ENCODE assay signal across 17 cellular contexts in the genomic region with DNA sequence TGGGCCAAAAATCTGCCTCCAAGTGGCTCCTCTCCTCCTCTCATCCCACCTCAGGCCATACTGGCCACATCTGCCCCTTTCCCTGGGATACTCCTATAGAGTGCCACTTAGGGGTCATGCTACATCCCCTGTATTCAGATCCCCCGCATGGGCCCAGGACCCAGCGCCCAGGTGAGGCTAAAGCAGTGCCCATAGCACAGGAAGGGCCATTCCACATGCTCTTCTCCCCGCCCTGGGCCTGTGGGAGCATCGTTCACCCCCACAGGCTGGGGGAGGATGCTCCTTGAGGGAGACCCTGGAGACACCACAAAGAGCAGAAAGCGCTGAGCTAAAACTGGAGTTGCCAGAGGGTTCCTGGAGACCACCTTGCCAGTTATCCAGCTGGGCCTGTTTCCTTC. TPM values are rescaled to one million over a fixed set of nuclear protein-coding genes. Genes with fewer than 3 reads are reported as not detected.
DNase-seq lines count a peak whose midpoint lies in the region; ATAC-seq and TF ChIP-seq lines count a peak whose summit lies in the region.
"Had no signal": no experiment of that assay in that cellular context is flagged by ENCODE, and none has a peak within 500 bp of the region (broad histone marks: within the 10 kb centered on the region; RNA-seq: fewer than 3 reads in every experiment).

No MANE protein-coding gene starts in this region.

- no peak overlapping the region for H2AFZ ChIP-seq in smooth muscle cell (ENCODE audit: low read depth)

- H3K9me3 ChIP-seq in right cardiac atrium (ENCODE audit: control insufficient read depth, low read length): no peaks in the 10 kb centered on the region
- no peaks in the 10 kb centered on the region for H3K9me3 ChIP-seq in body of pancreas
- H3K9me3 ChIP-seq in smooth muscle cell (replicated peaks; ENCODE audit: low read depth): no peaks in the 10 kb centered on the region

- H3K27ac ChIP-seq in right cardiac atrium (ENCODE audit: low read length) (peak overlapping the region; percentile 13), body of pancreas (peak overlapping the region; percentile 21 to 63 (median 48)), smooth muscle cell (ENCODE audit: low read depth) (peak overlapping the region; percentile 5)

- H3K27ac Mint-ChIP-seq in osteocyte (ENCODE audit: unreplicated experiment): no peak overlapping the region

- H3K27me3 ChIP-seq in right cardiac atrium (ENCODE audit: control insufficient read depth, insufficient read depth): no peaks in the 10 kb centered on the region
- H3K27me3 ChIP-seq in body of pancreas: no peaks in the 10 kb centered on the region
- no peaks in the 10 kb centered on the region for H3K27me3 ChIP-seq in smooth muscle cell (ENCODE audit: low read depth)

- peaks cover 18% of the 10 kb centered on the region for H3K79me2 ChIP-seq in smooth muscle cell (ENCODE audit: low read depth)

- H3K36me3 Mint-ChIP-seq in osteocyte (ENCODE audit: unreplicated experiment): peaks cover 26% of the 10 kb centered on the region

- no peak for ATAC-seq in right cardiac atrium
- ATAC-seq in left ventricle myocardium superior: no peak
- no peak for ATAC-seq in body of pancreas
- ATAC-seq in GM18861 (IDR thresholded peaks at IDR 0.05; ENCODE audit: unreplicated experiment): no peak

- DNase-seq in right cardiac atrium (peak in 1 of 3 donors; percentile 13), left ventricle myocardium superior (no peak), body of pancreas (no peak), smooth muscle cell (lab: John Stamatoyannopoulos, UW; ENCODE audit: unreplicated experiment) (no peak), iPS-NIHi7 (ENCODE audit: extremely low spot score) (no peak), osteocyte (ENCODE audit: extremely low spot score, unreplicated experiment) (no peak)
- DNase-seq: CD8-positive, alpha-beta memory T cell; DMS53; EL; Kasumi-1; MM.1S; NCI-H1092; NCI-H1436 treated with DMSO at 0.1 percent for 48 hours; NCI-H2029; NCI-H345; NCI-H524 treated with DMSO at 0.1 percent for 48 hours had no signal

- H3K9ac ChIP-seq in smooth muscle cell (ENCODE audit: low read depth): no peak overlapping the region

- WGBS in right cardiac atrium: 95% methylated on average over 5 of the region's 5 CpGs
- WGBS in body of pancreas, 2 donors: 92% methylated on average over 3 to 5 of the region's 5 CpGs
- 94% methylated on average over 5 of the region's 5 CpGs for WGBS in smooth muscle cell (ENCODE audit: low lambda C conversion rate)

- H3K4me3 Mint-ChIP-seq in osteocyte (ENCODE audit: unreplicated experiment): no peak overlapping the region
- H3K4me3 Mint-ChIP-seq: CD8-positive, alpha-beta memory T cell had no signal

- peaks cover 40% of the 10 kb centered on the region for H3K4me1 Mint-ChIP-seq in osteocyte (ENCODE audit: unreplicated experiment)

- H3K36me3 ChIP-seq in body of pancreas (replicated peaks in 1 of 2; ENCODE audit: insufficient read depth in 1 of 2, low read depth in 2 of 2): peaks cover 0 to 3% of the 10 kb centered on the region in 2 donors
- no peaks in the 10 kb centered on the region for H3K36me3 ChIP-seq in smooth muscle cell (ENCODE audit: low read depth)

- H4K20me1 ChIP-seq in smooth muscle cell (ENCODE audit: low read depth): peaks cover 11% of the 10 kb centered on the region

- no peak for TF ChIP-seq POLR2A in body of pancreas (IDR thresholded peaks at IDR 0.05)

- no peak overlapping the region for H3K4me2 ChIP-seq in smooth muscle cell

- H3K4me3 ChIP-seq in right cardiac atrium (ENCODE audit: low read length) (no peak overlapping the region), body of pancreas (no peak overlapping the region), smooth muscle cell (no peak overlapping the region)

- H3K27me3 Mint-ChIP-seq in osteocyte (ENCODE audit: unreplicated experiment): no peaks in the 10 kb centered on the region

- H3K4me1 ChIP-seq in right cardiac atrium (ENCODE audit: control insufficient read depth, insufficient read depth, low read length): peaks cover 17% of the 10 kb centered on the region
- H3K4me1 ChIP-seq in body of pancreas: peaks cover 43% of the 10 kb centered on the region
- H3K4me1 ChIP-seq in smooth muscle cell (ENCODE audit: low read depth): peaks cover 5% of the 10 kb centered on the region

- TF ChIP-seq CTCF in body of pancreas (IDR thresholded peaks at IDR 0.05) (no peak), smooth muscle cell (IDR thresholded peaks at IDR 0.05; ENCODE audit: borderline replicate concordance, insufficient read depth, poor library complexity, severe bottlenecking) (no peak), osteocyte (IDR thresholded peaks at IDR 0.05) (no peak)

- H3K9me3 Mint-ChIP-seq in osteocyte (ENCODE audit: unreplicated experiment): no peaks in the 10 kb centered on the region
- H3K9me3 Mint-ChIP-seq: CD8-positive, alpha-beta memory T cell had no signal

- peaks cover 12% of the 10 kb centered on the region for H3F3A ChIP-seq in smooth muscle cell (ENCODE audit: low read depth)

- intact Hi-C loops in right cardiac atrium (cut with DNase I) (no loop called here), left ventricle myocardium superior (cut with micrococcal nuclease) (no loop called here), body of pancreas (cut with DNase I) (no loop called here)

RNA-seq across cellular contexts. Expression of gene SLC25A51, which starts 52.5 kb away (rescaled TPM):
- total RNA-seq in right cardiac atrium (10 to 100 TPM; 21.1 to 29.4 (median 25.9) TPM), left ventricle myocardium superior (23.0 TPM), body of pancreas (10 to 100 TPM; 17.1 to 18.1 TPM), smooth muscle cell (32.0 and 42.9 TPM in 2 replicates), osteocyte (37.5 and 43.2 TPM in 2 replicates)
- polyA plus RNA-seq in right cardiac atrium (13.1 TPM), smooth muscle cell (6.5 and 13.0 TPM in 2 replicates)
